In the genomic region with DNA sequence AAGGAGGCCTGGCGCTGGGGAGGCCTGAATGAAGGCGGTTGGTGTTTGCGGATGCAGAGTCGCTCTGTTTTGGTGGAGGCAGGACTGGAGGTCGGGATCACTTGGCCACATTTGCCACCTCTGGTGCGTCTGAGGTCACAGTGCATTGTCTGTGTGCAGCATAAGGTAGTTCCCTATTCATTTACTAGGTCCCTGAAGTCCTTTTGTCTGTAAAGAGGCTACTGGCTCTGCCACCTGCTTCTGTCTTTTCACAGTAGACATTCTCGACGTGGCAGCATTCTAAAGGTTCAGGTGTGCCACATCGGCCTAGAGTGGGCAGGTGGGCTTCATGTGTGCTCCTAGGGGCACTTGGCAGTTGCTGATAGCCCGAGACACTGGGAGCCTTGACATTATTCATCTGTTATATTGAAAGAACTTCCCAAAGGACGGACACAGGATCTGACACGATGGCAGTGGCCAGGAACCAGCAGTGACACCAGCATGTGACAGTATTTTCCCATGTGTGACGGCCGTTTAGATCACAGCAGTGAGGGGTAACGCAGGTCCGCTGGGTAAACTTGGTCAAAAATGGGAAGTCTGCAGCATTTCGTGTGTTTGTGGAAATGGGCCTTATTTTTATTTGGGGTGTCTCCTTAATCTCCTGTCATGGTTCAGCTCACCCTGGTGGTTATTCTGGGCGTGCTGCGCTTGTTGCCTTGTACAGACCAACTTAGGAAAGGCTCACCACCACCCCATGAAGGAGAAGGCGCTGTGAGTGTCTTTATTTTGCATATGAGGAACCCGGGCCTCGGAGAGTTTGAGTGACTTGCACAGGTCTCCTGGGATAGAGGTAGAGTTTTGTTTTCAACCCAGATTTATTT, we compare ENCODE assay signal across 1 cellular context.
TF ChIP-seq lines count a peak whose summit lies in the region.

No MANE protein-coding gene starts in this region.

TF ChIP-seq in HepG2, 621 proteins besides CTCF, POLR2A, EP300 and RAD21:
- TF ChIP-seq NPAS2 (CRISPR knock-in tag; IDR thresholded peaks at IDR 0.05; ENCODE audit: borderline replicate concordance) (no peak), SMC3 (IDR thresholded peaks at IDR 0.05; ENCODE audit: low read length) (no peak), PITX1 (CRISPR knock-in tag; IDR thresholded peaks at IDR 0.05) (no peak), GTF3A (CRISPR knock-in tag; conservative IDR thresholded peaks at IDR 0.05) (no peak), YEATS2 (CRISPR knock-in tag; IDR thresholded peaks at IDR 0.05; ENCODE audit: borderline replicate concordance) (no peak), ZSCAN21 (CRISPR knock-in tag; IDR thresholded peaks at IDR 0.05; ENCODE audit: borderline replicate concordance) (no peak), ZNF746 (CRISPR knock-in tag; IDR thresholded peaks at IDR 0.05) (no peak), SIX1 (CRISPR knock-in tag; IDR thresholded peaks at IDR 0.05; ENCODE audit: borderline replicate concordance) (no peak), NCOR1 (IDR thresholded peaks at IDR 0.05; ENCODE audit: borderline replicate concordance, low read length) (no peak)
- TF ChIP-seq, protein P1, sequence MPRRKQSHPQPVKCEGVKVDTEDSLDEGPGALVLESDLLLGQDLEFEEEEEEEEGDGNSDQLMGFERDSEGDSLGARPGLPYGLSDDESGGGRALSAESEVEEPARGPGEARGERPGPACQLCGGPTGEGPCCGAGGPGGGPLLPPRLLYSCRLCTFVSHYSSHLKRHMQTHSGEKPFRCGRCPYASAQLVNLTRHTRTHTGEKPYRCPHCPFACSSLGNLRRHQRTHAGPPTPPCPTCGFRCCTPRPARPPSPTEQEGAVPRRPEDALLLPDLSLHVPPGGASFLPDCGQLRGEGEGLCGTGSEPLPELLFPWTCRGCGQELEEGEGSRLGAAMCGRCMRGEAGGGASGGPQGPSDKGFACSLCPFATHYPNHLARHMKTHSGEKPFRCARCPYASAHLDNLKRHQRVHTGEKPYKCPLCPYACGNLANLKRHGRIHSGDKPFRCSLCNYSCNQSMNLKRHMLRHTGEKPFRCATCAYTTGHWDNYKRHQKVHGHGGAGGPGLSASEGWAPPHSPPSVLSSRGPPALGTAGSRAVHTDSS (CRISPR knock-in tag; conservative IDR thresholded peaks at IDR 0.05): no peak
- TF ChIP-seq, protein P2, sequence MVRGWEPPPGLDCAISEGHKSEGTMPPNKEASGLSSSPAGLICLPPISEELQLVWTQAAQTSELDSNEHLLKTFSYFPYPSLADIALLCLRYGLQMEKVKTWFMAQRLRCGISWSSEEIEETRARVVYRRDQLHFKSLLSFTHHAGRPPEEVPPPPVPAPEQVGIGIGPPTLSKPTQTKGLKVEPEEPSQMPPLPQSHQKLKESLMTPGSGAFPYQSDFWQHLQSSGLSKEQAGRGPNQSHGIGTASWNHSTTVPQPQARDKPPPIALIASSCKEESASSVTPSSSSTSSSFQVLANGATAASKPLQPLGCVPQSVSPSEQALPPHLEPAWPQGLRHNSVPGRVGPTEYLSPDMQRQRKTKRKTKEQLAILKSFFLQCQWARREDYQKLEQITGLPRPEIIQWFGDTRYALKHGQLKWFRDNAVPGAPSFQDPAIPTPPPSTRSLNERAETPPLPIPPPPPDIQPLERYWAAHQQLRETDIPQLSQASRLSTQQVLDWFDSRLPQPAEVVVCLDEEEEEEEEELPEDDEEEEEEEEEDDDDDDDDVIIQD (CRISPR knock-in tag; IDR thresholded peaks at IDR 0.05; ENCODE audit: low read depth): no peak
- TF ChIP-seq, protein P3, sequence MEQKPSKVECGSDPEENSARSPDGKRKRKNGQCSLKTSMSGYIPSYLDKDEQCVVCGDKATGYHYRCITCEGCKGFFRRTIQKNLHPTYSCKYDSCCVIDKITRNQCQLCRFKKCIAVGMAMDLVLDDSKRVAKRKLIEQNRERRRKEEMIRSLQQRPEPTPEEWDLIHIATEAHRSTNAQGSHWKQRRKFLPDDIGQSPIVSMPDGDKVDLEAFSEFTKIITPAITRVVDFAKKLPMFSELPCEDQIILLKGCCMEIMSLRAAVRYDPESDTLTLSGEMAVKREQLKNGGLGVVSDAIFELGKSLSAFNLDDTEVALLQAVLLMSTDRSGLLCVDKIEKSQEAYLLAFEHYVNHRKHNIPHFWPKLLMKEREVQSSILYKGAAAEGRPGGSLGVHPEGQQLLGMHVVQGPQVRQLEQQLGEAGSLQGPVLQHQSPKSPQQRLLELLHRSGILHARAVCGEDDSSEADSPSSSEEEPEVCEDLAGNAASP (CRISPR knock-in tag; IDR thresholded peaks at IDR 0.05; ENCODE audit: borderline replicate concordance): no peak
